In the genomic region with DNA sequence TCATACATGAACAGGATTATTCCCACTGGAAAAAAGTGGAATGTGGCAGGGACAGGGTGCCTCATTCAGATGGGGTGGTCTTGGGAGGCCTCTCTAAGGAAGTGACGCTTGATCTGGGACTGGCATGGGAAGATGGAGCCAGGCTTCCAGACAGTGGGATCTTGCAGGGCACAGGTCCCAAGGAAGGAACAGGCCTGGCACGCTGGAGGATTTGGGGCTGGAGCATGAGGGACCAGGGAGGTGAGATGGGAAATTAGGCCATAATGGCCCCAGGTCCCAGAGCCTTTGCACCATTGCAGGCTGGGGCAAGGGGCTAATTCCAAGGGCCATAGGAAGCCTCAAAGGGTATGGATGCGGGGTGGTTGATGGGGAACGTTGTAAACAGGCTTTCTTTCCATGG, we compare ENCODE assay signal across 26 cellular contexts. TPM values are rescaled to one million over a fixed set of nuclear protein-coding genes. Genes with fewer than 3 reads are reported as not detected.
"Had no signal": no experiment of that assay in that cellular context is flagged by ENCODE, and none has a peak within 500 bp of the region (broad histone marks: within the 10 kb centered on the region; RNA-seq: fewer than 3 reads in every experiment).

No MANE protein-coding gene starts in this region.

- H3K9ac ChIP-seq: KMS-11 had no signal

- DNase-seq: Kasumi-1, MM.1S, NCI-H1092 treated with DMSO at 0.1 percent for 48 hours, NCI-H1436, NCI-H187, NCI-H2029, NCI-H2081 treated with DMSO at 0.1 percent for 48 hours, NCI-H2171, NCI-H226, NCI-H446, NCI-H510A, NCI-H524 treated with DMSO at 0.1 percent for 48 hours, NCI-H69, NCI-H774, Right ventricle myocardium superior, RPMI8226, SIG-M5 had no signal

- H3K36me3 Mint-ChIP-seq: IgD-negative memory B cell had no signal

- H3K9me3 Mint-ChIP-seq: IgD-negative memory B cell had no signal

- H3K4me3 Mint-ChIP-seq: IgD-negative memory B cell had no signal

- FAIRE-seq: HTR-8/SVneo, K562, RCC 7860 had no signal

- H3K27ac ChIP-seq: HL-60, KMS-11, SJSA1, SK-N-MC had no signal

- H3K9me3 ChIP-seq: SJSA1 had no signal

- H3K4me3 ChIP-seq: K562, SJSA1, SK-N-MC had no signal

- H3K4me1 ChIP-seq: SJSA1 had no signal

- H3K27ac Mint-ChIP-seq: IgD-negative memory B cell had no signal

- H3K4me2 ChIP-seq: KMS-11 had no signal

- H3K36me3 ChIP-seq: SJSA1 had no signal

- H3K27me3 ChIP-seq: SJSA1 had no signal

RNA-seq across cellular contexts. Expression of gene ZNF536, which starts 9.2 kb away (rescaled TPM):
- total RNA-seq: K562, M059J had no signal
- polyA plus RNA-seq: IgD-negative memory B cell, K562 had no signal
